ENCODE assay signal across 6 cellular contexts in genomic region chr3:52198643-52199608, GRCh38. TPM values are rescaled to one million over a fixed set of nuclear protein-coding genes. Genes with fewer than 3 reads are reported as not detected.
DNase-seq lines count a peak whose midpoint lies in the region; ATAC-seq, FAIRE-seq and TF ChIP-seq lines count a peak whose summit lies in the region.

No MANE protein-coding gene starts in this region.

- DNase-seq in Right ventricle myocardium superior (peak; percentile 30), Right ventricle myocardium inferior (ENCODE audit: missing footprints) (no peak), right cardiac atrium (peak in 1 of 3 donors; percentile 10), upper lobe of right lung (no peak), frontal cortex (ENCODE audit: low spot score in 2 of 2) (no peak), SHP77 treated with DMSO at 0.1 percent for 48 hours (lab: John Stamatoyannopoulos, UW) (no peak)

- peaks cover 14% of the 10 kb centered on the region for H3K4me1 ChIP-seq in right cardiac atrium (ENCODE audit: control insufficient read depth, insufficient read depth, low read length)
- peaks cover 78% of the 10 kb centered on the region for H3K4me1 ChIP-seq in upper lobe of right lung

- H3K27me3 ChIP-seq in right cardiac atrium (ENCODE audit: control insufficient read depth, insufficient read depth): no peaks in the 10 kb centered on the region
- H3K27me3 ChIP-seq in upper lobe of right lung: no peaks in the 10 kb centered on the region

- no peak for TF ChIP-seq CTCF in upper lobe of right lung (IDR thresholded peaks at IDR 0.05)

- H3K27ac ChIP-seq in right cardiac atrium (ENCODE audit: low read length) (no peak overlapping the region), upper lobe of right lung (peak overlapping the region; percentile 90)

- intact Hi-C loops in Right ventricle myocardium superior (cut with DNase I) (no loop called here), Right ventricle myocardium inferior (cut with DNase I) (loop anchor here (5.0 kb wide), 1 partner anchor 47 kb away; the partner anchor contains the start of gene POC1A), right cardiac atrium (cut with DNase I) (no loop called here), upper lobe of right lung (cut with DNase I) (no loop called here)

- H3K4me3 ChIP-seq in right cardiac atrium (ENCODE audit: low read length) (peak overlapping the region; percentile 67), upper lobe of right lung (peak overlapping the region; percentile 95)

- FAIRE-seq in frontal cortex (lab: Jason Lieb, UNC): no peak

- H3K9me3 ChIP-seq in right cardiac atrium (ENCODE audit: control insufficient read depth, low read length): no peaks in the 10 kb centered on the region
- no peaks in the 10 kb centered on the region for H3K9me3 ChIP-seq in upper lobe of right lung

- H3K36me3 ChIP-seq in upper lobe of right lung: peaks cover 33% of the 10 kb centered on the region

- 37% methylated on average over 14 of the region's 14 CpGs for WGBS in right cardiac atrium

- no peak for ATAC-seq in Right ventricle myocardium superior (ENCODE audit: poor library complexity)
- ATAC-seq in Right ventricle myocardium inferior: no peak
- no peak for ATAC-seq in right cardiac atrium
- no peak for ATAC-seq in upper lobe of right lung

RNA-seq across cellular contexts. Expression of gene ALAS1, which starts 1.0 kb away (rescaled TPM):
- total RNA-seq in Right ventricle myocardium superior (160 TPM), Right ventricle myocardium inferior (186 TPM), right cardiac atrium (100 to 1,000 TPM in 3 of 4 donors, 10 to 100 TPM in 1; 95.7 to 123 (median 110) TPM), upper lobe of right lung (78.9 TPM), frontal cortex (51.4 TPM)
- 119 TPM for polyA plus RNA-seq in right cardiac atrium

RNA-seq across cellular contexts. Expression of gene TLR9, which starts 26.5 kb away (rescaled TPM):
- total RNA-seq in Right ventricle myocardium superior: 0.32 TPM
- total RNA-seq in Right ventricle myocardium inferior: 0.38 TPM
- under 1 TPM; 0.09 to 0.24 (median 0.20) TPM for total RNA-seq in right cardiac atrium
- 0.05 TPM for polyA plus RNA-seq in right cardiac atrium
- 0.87 TPM for total RNA-seq in upper lobe of right lung
- not detected for total RNA-seq in frontal cortex

RNA-seq across cellular contexts. Expression of gene TWF2, which starts 40.0 kb away (rescaled TPM):
- total RNA-seq in Right ventricle myocardium superior: 131 TPM
- total RNA-seq in Right ventricle myocardium inferior: 120 TPM
- total RNA-seq in right cardiac atrium: 10 to 100 TPM; 32.0 to 70.0 (median 45.0) TPM
- 56.5 TPM for polyA plus RNA-seq in right cardiac atrium
- total RNA-seq in upper lobe of right lung: 50.4 TPM
- total RNA-seq in frontal cortex: 24.5 TPM

RNA-seq across cellular contexts. Expression of gene POC1A, which starts 44.7 kb away (rescaled TPM):
- 1.5 TPM for total RNA-seq in Right ventricle myocardium superior
- 1.7 TPM for total RNA-seq in Right ventricle myocardium inferior
- 1 to 10 TPM; 1.0 to 1.4 (median 1.3) TPM for total RNA-seq in right cardiac atrium
- polyA plus RNA-seq in right cardiac atrium: 0.75 TPM
- total RNA-seq in upper lobe of right lung: 2.5 TPM
- 2.4 TPM for total RNA-seq in frontal cortex

RNA-seq across cellular contexts. Expression of gene PPM1M, which starts 46.6 kb away (rescaled TPM):
- total RNA-seq in Right ventricle myocardium superior (8.4 TPM), Right ventricle myocardium inferior (8.7 TPM), right cardiac atrium (10 to 100 TPM; 11.3 to 16.3 (median 14.7) TPM), upper lobe of right lung (44.0 TPM), frontal cortex (6.9 TPM)
- 9.5 TPM for polyA plus RNA-seq in right cardiac atrium
